22 cellular contexts compared by ENCODE assay signal in genomic region chr9:20309209-20309608, GRCh38.
"Had no signal": no experiment of that assay in that cellular context is flagged by ENCODE, and none has a peak within 500 bp of the region (broad histone marks: within the 10 kb centered on the region; RNA-seq: fewer than 3 reads in every experiment).

No MANE protein-coding gene starts in this region.

- H3K36me3 ChIP-seq: colonic mucosa, neural progenitor cell, prostate gland, spleen, thoracic aorta, transverse colon had no signal

- H3K27ac ChIP-seq: colonic mucosa, hepatocyte, neural progenitor cell, parathyroid adenoma, prostate gland, spleen, thoracic aorta, transverse colon had no signal

- H3K4me3 ChIP-seq: colonic mucosa, hepatocyte, mucosa of descending colon, neural progenitor cell, prostate gland, spleen, thoracic aorta, transverse colon had no signal

- H3K4me2 ChIP-seq: hepatocyte, neural progenitor cell had no signal

- H3K79me2 ChIP-seq: hepatocyte, parathyroid adenoma had no signal

- FAIRE-seq: endothelial cell of umbilical vein had no signal

- H2AFZ ChIP-seq: hepatocyte, neural progenitor cell, parathyroid adenoma had no signal

- H3K9me3 ChIP-seq: colonic mucosa, mucosa of descending colon, prostate gland, spleen, thoracic aorta, transverse colon had no signal

- H3K9ac ChIP-seq: neural progenitor cell, parathyroid adenoma had no signal

- DNase-seq: colonic mucosa; dermis blood vessel endothelial cell; erythroblast; foreskin melanocyte; head of caudate nucleus; left colon; mucosa of descending colon; natural killer cell; nucleus accumbens; spleen; stimulated activated CD4-positive, alpha-beta T cell treated with anti-CD3 and anti-CD28 coated beads, Interleukin-15, amount 100 ng/mL, for 24 hours; stimulated activated CD4-positive, alpha-beta T cell treated with anti-CD3 and anti-CD28 coated beads, Interleukin-1b, Interleukin-23, amount 100 ng/mL, for 48 hours; stimulated activated CD4-positive, alpha-beta T cell treated with anti-CD3 and anti-CD28 coated beads, Interleukin-4, amount 100 ng/mL, for 24 hours; stimulated activated naive B cell treated with anti-CD40 and anti-IgM and Interleukin-4, amounts not matched to agents 10 μg/mL and 1 μg/mL and 100 μg/mL, for 72 hours; stimulated activated naive CD8-positive, alpha-beta T cell treated with anti-CD3 and anti-CD28 coated beads, Interleukin-15, amount 100 ng/mL, for 72 hours; transverse colon had no signal

- H3K4me1 ChIP-seq: colonic mucosa, parathyroid adenoma, prostate gland, spleen, transverse colon had no signal

- H3K27me3 ChIP-seq: colonic mucosa, hepatocyte, neural progenitor cell, transverse colon had no signal
